ENCODE assay signal across 1 cellular context in genomic region chr18:57029761-57030160, GRCh38.
TF ChIP-seq lines count a peak whose summit lies in the region.

No MANE protein-coding gene starts in this region.

TF ChIP-seq in GM23338, 12 proteins besides CTCF, POLR2A, EP300 and RAD21 (continued from another document):
- TF ChIP-seq, protein P1, sequence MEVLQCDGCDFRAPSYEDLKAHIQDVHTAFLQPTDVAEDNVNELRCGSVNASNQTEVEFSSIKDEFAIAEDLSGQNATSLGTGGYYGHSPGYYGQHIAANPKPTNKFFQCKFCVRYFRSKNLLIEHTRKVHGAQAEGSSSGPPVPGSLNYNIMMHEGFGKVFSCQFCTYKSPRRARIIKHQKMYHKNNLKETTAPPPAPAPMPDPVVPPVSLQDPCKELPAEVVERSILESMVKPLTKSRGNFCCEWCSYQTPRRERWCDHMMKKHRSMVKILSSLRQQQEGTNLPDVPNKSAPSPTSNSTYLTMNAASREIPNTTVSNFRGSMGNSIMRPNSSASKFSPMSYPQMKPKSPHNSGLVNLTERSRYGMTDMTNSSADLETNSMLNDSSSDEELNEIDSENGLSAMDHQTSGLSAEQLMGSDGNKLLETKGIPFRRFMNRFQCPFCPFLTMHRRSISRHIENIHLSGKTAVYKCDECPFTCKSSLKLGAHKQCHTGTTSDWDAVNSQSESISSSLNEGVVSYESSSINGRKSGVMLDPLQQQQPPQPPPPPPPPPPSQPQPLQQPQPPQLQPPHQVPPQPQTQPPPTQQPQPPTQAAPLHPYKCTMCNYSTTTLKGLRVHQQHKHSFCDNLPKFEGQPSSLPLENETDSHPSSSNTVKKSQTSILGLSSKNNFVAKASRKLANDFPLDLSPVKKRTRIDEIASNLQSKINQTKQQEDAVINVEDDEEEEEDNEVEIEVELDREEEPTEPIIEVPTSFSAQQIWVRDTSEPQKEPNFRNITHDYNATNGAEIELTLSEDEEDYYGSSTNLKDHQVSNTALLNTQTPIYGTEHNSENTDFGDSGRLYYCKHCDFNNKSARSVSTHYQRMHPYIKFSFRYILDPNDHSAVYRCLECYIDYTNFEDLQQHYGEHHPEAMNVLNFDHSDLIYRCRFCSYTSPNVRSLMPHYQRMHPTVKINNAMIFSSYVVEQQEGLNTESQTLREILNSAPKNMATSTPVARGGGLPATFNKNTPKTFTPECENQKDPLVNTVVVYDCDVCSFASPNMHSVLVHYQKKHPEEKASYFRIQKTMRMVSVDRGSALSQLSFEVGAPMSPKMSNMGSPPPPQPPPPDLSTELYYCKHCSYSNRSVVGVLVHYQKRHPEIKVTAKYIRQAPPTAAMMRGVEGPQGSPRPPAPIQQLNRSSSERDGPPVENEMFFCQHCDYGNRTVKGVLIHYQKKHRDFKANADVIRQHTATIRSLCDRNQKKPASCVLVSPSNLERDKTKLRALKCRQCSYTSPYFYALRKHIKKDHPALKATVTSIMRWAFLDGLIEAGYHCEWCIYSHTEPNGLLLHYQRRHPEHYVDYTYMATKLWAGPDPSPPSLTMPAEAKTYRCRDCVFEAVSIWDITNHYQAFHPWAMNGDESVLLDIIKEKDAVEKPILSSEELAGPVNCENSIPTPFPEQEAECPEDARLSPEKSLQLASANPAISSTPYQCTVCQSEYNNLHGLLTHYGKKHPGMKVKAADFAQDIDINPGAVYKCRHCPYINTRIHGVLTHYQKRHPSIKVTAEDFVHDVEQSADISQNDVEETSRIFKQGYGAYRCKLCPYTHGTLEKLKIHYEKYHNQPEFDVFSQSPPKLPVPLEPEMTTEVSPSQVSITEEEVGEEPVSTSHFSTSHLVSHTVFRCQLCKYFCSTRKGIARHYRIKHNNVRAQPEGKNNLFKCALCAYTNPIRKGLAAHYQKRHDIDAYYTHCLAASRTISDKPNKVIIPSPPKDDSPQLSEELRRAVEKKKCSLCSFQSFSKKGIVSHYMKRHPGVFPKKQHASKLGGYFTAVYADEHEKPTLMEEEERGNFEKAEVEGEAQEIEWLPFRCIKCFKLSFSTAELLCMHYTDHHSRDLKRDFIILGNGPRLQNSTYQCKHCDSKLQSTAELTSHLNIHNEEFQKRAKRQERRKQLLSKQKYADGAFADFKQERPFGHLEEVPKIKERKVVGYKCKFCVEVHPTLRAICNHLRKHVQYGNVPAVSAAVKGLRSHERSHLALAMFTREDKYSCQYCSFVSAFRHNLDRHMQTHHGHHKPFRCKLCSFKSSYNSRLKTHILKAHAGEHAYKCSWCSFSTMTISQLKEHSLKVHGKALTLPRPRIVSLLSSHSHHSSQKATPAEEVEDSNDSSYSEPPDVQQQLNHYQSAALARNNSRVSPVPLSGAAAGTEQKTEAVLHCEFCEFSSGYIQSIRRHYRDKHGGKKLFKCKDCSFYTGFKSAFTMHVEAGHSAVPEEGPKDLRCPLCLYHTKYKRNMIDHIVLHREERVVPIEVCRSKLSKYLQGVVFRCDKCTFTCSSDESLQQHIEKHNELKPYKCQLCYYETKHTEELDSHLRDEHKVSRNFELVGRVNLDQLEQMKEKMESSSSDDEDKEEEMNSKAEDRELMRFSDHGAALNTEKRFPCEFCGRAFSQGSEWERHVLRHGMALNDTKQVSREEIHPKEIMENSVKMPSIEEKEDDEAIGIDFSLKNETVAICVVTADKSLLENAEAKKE (CRISPR knock-in tag; IDR thresholded peaks at IDR 0.05): no peak
